18 cellular contexts compared by ENCODE assay signal in the genomic region with DNA sequence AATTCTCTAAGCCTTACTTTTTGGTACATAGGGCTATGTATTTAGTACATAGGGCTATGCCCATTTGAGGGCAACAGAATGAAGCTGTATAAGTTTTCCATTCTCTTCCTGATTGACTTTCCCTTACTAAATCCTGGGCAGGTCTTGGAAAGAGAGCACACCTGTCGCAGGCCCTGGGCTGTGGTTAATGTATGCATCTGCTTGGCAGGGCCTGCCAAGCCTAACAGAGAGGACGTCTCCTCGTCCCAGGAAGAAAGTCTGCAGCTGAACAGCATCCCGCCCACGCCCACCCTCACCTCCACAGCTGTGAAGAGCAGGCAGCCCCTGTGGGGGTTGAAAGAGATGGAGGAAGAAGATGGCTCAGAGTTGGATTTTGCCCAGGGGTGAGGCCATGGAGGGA. TPM values are rescaled to one million over a fixed set of nuclear protein-coding genes. Genes with fewer than 3 reads are reported as not detected.
DNase-seq lines count a peak whose midpoint lies in the region; ATAC-seq, FAIRE-seq and TF ChIP-seq lines count a peak whose summit lies in the region.
"Had no signal": no experiment of that assay in that cellular context is flagged by ENCODE, and none has a peak within 500 bp of the region (broad histone marks: within the 10 kb centered on the region; RNA-seq: fewer than 3 reads in every experiment).

No MANE protein-coding gene starts in this region.

- peaks cover 9% of the 10 kb centered on the region for H3K36me3 Mint-ChIP-seq in activated naive CD4-positive, alpha-beta T cell treated with anti-CD3 and anti-CD28 coated beads for 36 hours (ENCODE audit: low read depth)
- peaks cover 22% of the 10 kb centered on the region for H3K36me3 Mint-ChIP-seq in stimulated activated memory B cell treated with anti-CD40 and anti-IgM and Interleukin-4, amounts not matched to agents 10 μg/mL and 1 μg/mL and 100 μg/mL, for 72 hours

- H3K9me3 ChIP-seq in HEK293 (ENCODE audit: control insufficient read depth, insufficient read depth, low read depth, low read length), result no peaks in the 10 kb centered on the region
- H3K9me3 ChIP-seq in GM12878 (replicated peaks; ENCODE audit: control insufficient read depth, insufficient read depth, low read length), result no peaks in the 10 kb centered on the region
- H3K9me3 ChIP-seq: prostate gland had no signal

- H3K27me3 Mint-ChIP-seq in activated naive CD4-positive, alpha-beta T cell treated with anti-CD3 and anti-CD28 coated beads for 36 hours (ENCODE audit: low read depth), result no peaks in the 10 kb centered on the region
- no peaks in the 10 kb centered on the region for H3K27me3 Mint-ChIP-seq in stimulated activated memory B cell treated with anti-CD40 and anti-IgM and Interleukin-4, amounts not matched to agents 10 μg/mL and 1 μg/mL and 100 μg/mL, for 72 hours

- SMC1A ChIA-PET in GM12878 (lab: Charles Lee; ENCODE audit: uncharacterized antibody, unreplicated experiment), result interaction anchor here (1.0 to 14.7 kb wide), 10 partner anchors 8 to 78 kb away, joined by 4 to 140 read pairs (median 8); a partner anchor contains a TSS

- TF ChIP-seq CTCF in HEK293 (tag by site-specific recombination; IDR thresholded peaks at IDR 0.05) (no peak), GM12878 (IDR thresholded peaks at IDR 0.05 in 2 of 3, conservative IDR thresholded peaks at IDR 0.05 in 1 of 3; ENCODE audit: control insufficient read depth in 2 of 3, extremely low read depth in 1 of 3, insufficient read depth in 1 of 3, low read depth in 3 of 3, low read length in 3 of 3) (no peak)

- TF ChIP-seq EP300 in GM12878 (IDR thresholded peaks at IDR 0.05; ENCODE audit: borderline replicate concordance in 1 of 2, control insufficient read depth in 1 of 2, low read depth in 2 of 2, low read length in 2 of 2), result no peak

- no peak overlapping the region for H3K4me3 ChIP-seq in HEK293 (ENCODE audit: low read depth, low read length)
- H3K4me3 ChIP-seq in GM12878, result peak overlapping the region; percentile 66
- H3K4me3 ChIP-seq: prostate gland had no signal

- TF ChIP-seq POLR2A in GM12878 (IDR thresholded peaks at IDR 0.05; ENCODE audit: low read depth, low read length), result 0 out of 2 replicates have a peak, but pooled peaks have one; percentile 1

- peaks cover 10% of the 10 kb centered on the region for H3K79me2 ChIP-seq in GM12878 (ENCODE audit: control insufficient read depth, insufficient read depth, low read length)

- peak overlapping the region; percentile 95 for H3K27ac Mint-ChIP-seq in activated naive CD4-positive, alpha-beta T cell treated with anti-CD3 and anti-CD28 coated beads for 36 hours
- H3K27ac Mint-ChIP-seq in stimulated activated memory B cell treated with anti-CD40 and anti-IgM and Interleukin-4, amounts not matched to agents 10 μg/mL and 1 μg/mL and 100 μg/mL, for 72 hours, result peak overlapping the region; percentile 85

- no TSS peak for BruUV-seq in GM12878 (replicated peaks; lab: Mats Ljungman, UMichigan)

- 3% methylated on average over 5 of the region's 5 CpGs for WGBS in GM12878 (ENCODE audit: insufficient coverage, insufficient replicate concordance, low lambda C conversion rate, missing lambda C conversion rate)

- intact Hi-C loops in activated naive CD4-positive, alpha-beta T cell treated with anti-CD3 and anti-CD28 coated beads for 36 hours (cut with micrococcal nuclease), result loop anchor here (5.0 to 10.0 kb wide), 2 partner anchors 34 to 296 kb away; a partner anchor contains a TSS
- intact Hi-C loops in GM12878 (cut with micrococcal nuclease; ENCODE audit: unreplicated experiment), result no loop called here

- peak overlapping the region; percentile 76 for H3K4me3 Mint-ChIP-seq in activated naive CD4-positive, alpha-beta T cell treated with anti-CD3 and anti-CD28 coated beads for 36 hours
- no peak overlapping the region for H3K4me3 Mint-ChIP-seq in stimulated activated memory B cell treated with anti-CD40 and anti-IgM and Interleukin-4, amounts not matched to agents 10 μg/mL and 1 μg/mL and 100 μg/mL, for 72 hours
- H3K4me3 Mint-ChIP-seq: dendritic cell treated with granulocyte-macrophage colony-stimulating factor and Interleukin-4, amounts not matched to agents 40 ng/mL and 50 ng/mL, for 4 days had no signal

- in situ Hi-C loops in GM12878 (cut with MboI), result no loop called here

- POLR2A ChIA-PET in HEK293 (lab: Yijun Ruan, JAX), result no interaction called here
- POLR2A ChIA-PET in GM12878 (lab: Charles Lee), result interaction anchor here (0.5 to 8.3 kb wide), 13 partner anchors 10 to 349 kb away, joined by 3 to 86 read pairs (median 5); a partner anchor contains a TSS

- no peaks in the 10 kb centered on the region for H3K9me3 Mint-ChIP-seq in activated naive CD4-positive, alpha-beta T cell treated with anti-CD3 and anti-CD28 coated beads for 36 hours
- H3K9me3 Mint-ChIP-seq in stimulated activated memory B cell treated with anti-CD40 and anti-IgM and Interleukin-4, amounts not matched to agents 10 μg/mL and 1 μg/mL and 100 μg/mL, for 72 hours, result no peaks in the 10 kb centered on the region
- H3K9me3 Mint-ChIP-seq: dendritic cell treated with granulocyte-macrophage colony-stimulating factor and Interleukin-4, amounts not matched to agents 40 ng/mL and 50 ng/mL, for 4 days had no signal

- FAIRE-seq in GM12878 (lab: Jason Lieb, UNC), result no peak
- FAIRE-seq: small intestine had no signal

- CTCF ChIA-PET in activated naive CD4-positive, alpha-beta T cell treated with anti-CD3 and anti-CD28 coated beads for 36 hours (lab: Charles Lee), result interaction anchor here (0.7 to 3.7 kb wide), 13 partner anchors 7 to 197 kb away, joined by 3 to 25 read pairs (median 3); no protein-coding TSS in a partner anchor
- CTCF ChIA-PET in HEK293 (lab: Yijun Ruan, JAX), result interaction anchor here (0.6 to 6.8 kb wide), 5 partner anchors 7 to 423 kb away, joined by 3 to 55 read pairs (median 7); no protein-coding TSS in a partner anchor
- CTCF ChIA-PET in GM12878 (lab: Yijun Ruan, JAX), result interaction anchor here (0.8 to 5.7 kb wide), 12 partner anchors 8 to 197 kb away, joined by 3 to 65 read pairs (median 5); a partner anchor contains a TSS

- peak; percentile 42 for DNase-seq in activated naive CD4-positive, alpha-beta T cell treated with anti-CD3 and anti-CD28 coated beads for 36 hours
- no peak for DNase-seq in activated naive CD4-positive, alpha-beta T cell treated with anti-CD3 and anti-CD28 coated beads, Interleukin-2, amount 50 U/mL, for 16 hours
- DNase-seq in GM12878 (ENCODE audit: low read depth, low spot score), result no peak
- no peak for DNase-seq in NCI-H345 treated with DMSO at 0.1 percent for 48 hours (lab: John Stamatoyannopoulos, UW; ENCODE audit: unreplicated experiment)
- DNase-seq in globus pallidus (ENCODE audit: low spot score), result no peak
- DNase-seq: brain microvascular endothelial cell, GDM1, MM.1S, NCI-H187 treated with DMSO at 0.1 percent for 48 hours, Right ventricle myocardium superior, T-helper 9 cell had no signal

- peak overlapping the region; percentile 72 for H3K9ac ChIP-seq in GM12878 (ENCODE audit: control insufficient read depth, insufficient read depth, low read length)

- H3K4me2 ChIP-seq in GM12878 (ENCODE audit: control insufficient read depth, insufficient read depth), result peak overlapping the region; percentile 88

- H3K36me3 ChIP-seq in HEK293 (ENCODE audit: control insufficient read depth in 2 of 2, insufficient read depth in 1 of 2, low read length in 2 of 2) (no peaks in the 10 kb centered on the region), GM12878 (ENCODE audit: control insufficient read depth in 2 of 2, insufficient read depth in 2 of 2, low read length in 1 of 2) (no peaks in the 10 kb centered on the region; a peak in 1 of 4 replicates)
- H3K36me3 ChIP-seq: brain microvascular endothelial cell, prostate gland had no signal

- H3K27ac ChIP-seq in HEK293 (ENCODE audit: extremely low read depth, low read depth, low read length) (no peak overlapping the region), GM12878 (ENCODE audit: control insufficient read depth, insufficient read depth) (peak overlapping the region; percentile 90)
- H3K27ac ChIP-seq: brain microvascular endothelial cell, prostate gland had no signal

- ATAC-seq in GM12878 (no peak), GM21447 (IDR thresholded peaks at IDR 0.05; ENCODE audit: unreplicated experiment) (no peak)
- ATAC-seq in stimulated activated memory B cell treated with anti-CD40 and anti-IgM and Interleukin-4, amounts not matched to agents 10 μg/mL and 1 μg/mL and 100 μg/mL, for 72 hours, result no peak

- H3K4me1 ChIP-seq in HEK293 (ENCODE audit: control insufficient read depth, insufficient read depth, low read length) (no peaks in the 10 kb centered on the region), GM12878 (ENCODE audit: control insufficient read depth, insufficient read depth, low read length) (peaks cover 61% of the 10 kb centered on the region)
- H3K4me1 ChIP-seq: prostate gland had no signal

- H3K4me1 Mint-ChIP-seq in activated naive CD4-positive, alpha-beta T cell treated with anti-CD3 and anti-CD28 coated beads for 36 hours (ENCODE audit: low read depth), result peaks cover 70% of the 10 kb centered on the region
- H3K4me1 Mint-ChIP-seq in stimulated activated memory B cell treated with anti-CD40 and anti-IgM and Interleukin-4, amounts not matched to agents 10 μg/mL and 1 μg/mL and 100 μg/mL, for 72 hours, result peaks cover 70% of the 10 kb centered on the region

- no peaks in the 10 kb centered on the region for H3K27me3 ChIP-seq in GM12878 (replicated peaks in 1 of 2; ENCODE audit: control insufficient read depth in 2 of 2, insufficient read depth in 2 of 2, low read length in 1 of 2)

- H2AFZ ChIP-seq in GM12878 (ENCODE audit: control insufficient read depth, low read depth, low read length), result peak overlapping the region; percentile 63

- no peak for TF ChIP-seq RAD21 in GM12878 (IDR thresholded peaks at IDR 0.05; ENCODE audit: insufficient read depth, low read depth, low read length)

- no peaks in the 10 kb centered on the region for H4K20me1 ChIP-seq in GM12878 (ENCODE audit: control insufficient read depth, insufficient read depth)

- RAD21 ChIA-PET in GM12878 (lab: Charles Lee; ENCODE audit: unreplicated experiment), result interaction anchor here (0.5 to 3.9 kb wide), 19 partner anchors 8 to 218 kb away, joined by 3 to 33 read pairs (median 5); a partner anchor contains a TSS

RNA-seq across cellular contexts. Expression of a gene that starts 8.9 kb away (rescaled TPM):
- total RNA-seq in activated naive CD4-positive, alpha-beta T cell treated with anti-CD3 and anti-CD28 coated beads for 36 hours, result 10 to 100 TPM; 22.7 to 22.8 TPM
- 20.3 and 21.7 TPM in 2 replicates for total RNA-seq in GM12878 (2013; cell fraction: nucleolus; rRNA removed)
- 25.6 and 29.8 TPM in 2 replicates for total RNA-seq in GM12878 (2014; rRNA removed)
- total RNA-seq in GM12878 (2014; rRNA removed; fragmentation: Illumina TruSeq; extraction: Trizol), result 5.2 and 7.7 TPM in 2 replicates
- 27.4 and 27.7 TPM in 2 replicates for total RNA-seq in GM12878 (2021)
- 3.7 TPM for polyA plus RNA-seq in GM12878 (2011; ENCODE audit: low read depth)
- 3.1 and 8.4 TPM in 2 replicates for polyA plus RNA-seq in GM12878 (2011; rRNA removed)
- polyA plus RNA-seq in GM12878 (2011; cell fraction: cytosol; rRNA removed), result 14.7 and 23.1 TPM in 2 replicates
- polyA plus RNA-seq in GM12878 (2011; cell fraction: nucleus; rRNA removed), result 21.8 and 23.1 TPM in 2 replicates
- 13.9 and 14.6 TPM in 2 replicates for polyA plus RNA-seq in GM12878 (2012)
- polyA plus RNA-seq in GM12878 (2014; fragmentation: Illumina TruSeq; extraction: Trizol), result 0.38 and 3.9 TPM in 2 replicates
- 1 to 10 TPM; 1.3 to 3.6 TPM for polyA plus RNA-seq in GM12878 (2014; fragmentation: Nextera tagmentation; extraction: Ambion mirVana)
- 39.4 and 41.4 TPM in 2 replicates for polyA plus RNA-seq in GM12878 (2014; rRNA removed)
- polyA plus RNA-seq in GM12878 (2016; fragmentation: Nextera tagmentation; extraction: Ambion mirVana), result 10 to 100 TPM; 43.9 to 44.0 TPM
- 1.7 and 6.8 TPM in 2 replicates for polyA minus RNA-seq in GM12878 (2011; rRNA and poly(A)+ RNA removed)
- polyA minus RNA-seq in GM12878 (2011; cell fraction: cytosol; rRNA and poly(A)+ RNA removed), result 5.3 and 7.0 TPM in 2 replicates
- 10.0 and 16.9 TPM in 2 replicates for polyA minus RNA-seq in GM12878 (2011; cell fraction: nucleus; rRNA and poly(A)+ RNA removed)
- total RNA-seq: NCI-H460, prostate gland, Right ventricle myocardium superior had no signal

RNA-seq across cellular contexts. Expression of a gene that starts 33.1 kb away (rescaled TPM):
- total RNA-seq in activated naive CD4-positive, alpha-beta T cell treated with anti-CD3 and anti-CD28 coated beads for 36 hours, result 10 to 100 TPM; 38.4 to 41.0 TPM
- total RNA-seq in GM12878 (2013; cell fraction: nucleolus; rRNA removed), result 33.8 and 37.8 TPM in 2 replicates
- total RNA-seq in GM12878 (2014; rRNA removed) (101 and 122 TPM in 2 replicates), GM12878 (2014; rRNA removed; fragmentation: Illumina TruSeq; extraction: Trizol) (123 and 133 TPM in 2 replicates), GM12878 (2021) (78.7 and 81.7 TPM in 2 replicates)
- 221 TPM for polyA plus RNA-seq in GM12878 (2011; ENCODE audit: low read depth)
- polyA plus RNA-seq in GM12878 (2011; rRNA removed) (73.0 and 90.4 TPM in 2 replicates), GM12878 (2014; fragmentation: Illumina TruSeq; extraction: Trizol) (178 and 192 TPM in 2 replicates), GM12878 (2014; fragmentation: Nextera tagmentation; extraction: Ambion mirVana) (100 to 1,000 TPM; 281 to 306 TPM), GM12878 (2014; rRNA removed) (112 and 153 TPM in 2 replicates), GM12878 (2016; fragmentation: Nextera tagmentation; extraction: Ambion mirVana) (100 to 1,000 TPM; 112 to 116 TPM)
- 47.6 and 55.0 TPM in 2 replicates for polyA plus RNA-seq in GM12878 (2011; cell fraction: cytosol; rRNA removed)
- 22.6 and 31.0 TPM in 2 replicates for polyA plus RNA-seq in GM12878 (2011; cell fraction: nucleus; rRNA removed)
- polyA plus RNA-seq in GM12878 (2012), result 158 and 173 TPM in 2 replicates
- 14.5 and 19.5 TPM in 2 replicates for polyA minus RNA-seq in GM12878 (2011; rRNA and poly(A)+ RNA removed)
- polyA minus RNA-seq in GM12878 (2011; cell fraction: cytosol; rRNA and poly(A)+ RNA removed), result 5.3 and 6.7 TPM in 2 replicates
- polyA minus RNA-seq in GM12878 (2011; cell fraction: nucleus; rRNA and poly(A)+ RNA removed), result 12.2 and 15.6 TPM in 2 replicates

RNA-seq across cellular contexts. Expression of a gene that starts 33.6 kb away (rescaled TPM):
- 1 to 10 TPM; 7.6 to 9.5 TPM for total RNA-seq in activated naive CD4-positive, alpha-beta T cell treated with anti-CD3 and anti-CD28 coated beads for 36 hours
- total RNA-seq in GM12878 (2013; cell fraction: nucleolus; rRNA removed), result 4.9 and 6.6 TPM in 2 replicates
- total RNA-seq in GM12878 (2014; rRNA removed) (3.0 and 3.9 TPM in 2 replicates), GM12878 (2014; rRNA removed; fragmentation: Illumina TruSeq; extraction: Trizol) (0.85 and 0.92 TPM in 2 replicates), GM12878 (2021) (3.9 and 5.1 TPM in 2 replicates)
- polyA plus RNA-seq in GM12878 (2011; ENCODE audit: low read depth), result 1.6 TPM
- polyA plus RNA-seq in GM12878 (2011; rRNA removed) (0.45 and 0.65 TPM in 2 replicates), GM12878 (2014; fragmentation: Illumina TruSeq; extraction: Trizol) (0.24 and 0.98 TPM in 2 replicates), GM12878 (2014; fragmentation: Nextera tagmentation; extraction: Ambion mirVana) (under 1 TPM; 0.19 to 0.24 TPM), GM12878 (2014; rRNA removed) (4.3 and 6.3 TPM in 2 replicates), GM12878 (2016; fragmentation: Nextera tagmentation; extraction: Ambion mirVana) (under 1 TPM; 0.48 to 0.68 TPM)
- 1.0 and 1.7 TPM in 2 replicates for polyA plus RNA-seq in GM12878 (2011; cell fraction: cytosol; rRNA removed)
- 4.8 and 5.6 TPM in 2 replicates for polyA plus RNA-seq in GM12878 (2011; cell fraction: nucleus; rRNA removed)
- 1.3 and 1.4 TPM in 2 replicates for polyA plus RNA-seq in GM12878 (2012)
- 0.22 and 1.0 TPM in 2 replicates for polyA minus RNA-seq in GM12878 (2011; rRNA and poly(A)+ RNA removed)
- polyA minus RNA-seq in GM12878 (2011; cell fraction: cytosol; rRNA and poly(A)+ RNA removed), result 0.83 and 1.7 TPM in 2 replicates
- polyA minus RNA-seq in GM12878 (2011; cell fraction: nucleus; rRNA and poly(A)+ RNA removed), result 2.4 and 3.5 TPM in 2 replicates

RNA-seq across cellular contexts. Expression of a gene that starts 42.4 kb away (rescaled TPM):
- total RNA-seq in activated naive CD4-positive, alpha-beta T cell treated with anti-CD3 and anti-CD28 coated beads for 36 hours, result 1 to 10 TPM; 6.2 to 6.5 TPM
- 1.4 and 2.9 TPM in 2 replicates for total RNA-seq in GM12878 (2013; cell fraction: nucleolus; rRNA removed)
- 0.98 and 1.1 TPM in 2 replicates for total RNA-seq in GM12878 (2014; rRNA removed)
- total RNA-seq in GM12878 (2014; rRNA removed; fragmentation: Illumina TruSeq; extraction: Trizol), result 0.83 and 1.1 TPM in 2 replicates
- 1.3 and 2.0 TPM in 2 replicates for total RNA-seq in GM12878 (2021)
- 1.2 TPM for polyA plus RNA-seq in GM12878 (2011; ENCODE audit: low read depth)
- polyA plus RNA-seq in GM12878 (2011; rRNA removed), result 0.66 and 1.2 TPM in 2 replicates
- polyA plus RNA-seq in GM12878 (2011; cell fraction: cytosol; rRNA removed), result 1.6 and 2.1 TPM in 2 replicates
- polyA plus RNA-seq in GM12878 (2011; cell fraction: nucleus; rRNA removed), result 2.6 and 2.7 TPM in 2 replicates
- polyA plus RNA-seq in GM12878 (2012), result 2.2 and 2.5 TPM in 2 replicates
- 1.6 and 2.3 TPM in 2 replicates for polyA plus RNA-seq in GM12878 (2014; fragmentation: Illumina TruSeq; extraction: Trizol)
- polyA plus RNA-seq in GM12878 (2014; fragmentation: Nextera tagmentation; extraction: Ambion mirVana), result under 1 TPM; 0.29 to 0.55 TPM
- polyA plus RNA-seq in GM12878 (2014; rRNA removed), result 2.8 TPM in 2 replicates
- 1 to 10 TPM; 4.9 to 6.1 TPM for polyA plus RNA-seq in GM12878 (2016; fragmentation: Nextera tagmentation; extraction: Ambion mirVana)
- 0.88 and 1.3 TPM in 2 replicates for polyA minus RNA-seq in GM12878 (2011; rRNA and poly(A)+ RNA removed)
- polyA minus RNA-seq in GM12878 (2011; cell fraction: cytosol; rRNA and poly(A)+ RNA removed), result 0.73 and 1.5 TPM in 2 replicates
- polyA minus RNA-seq in GM12878 (2011; cell fraction: nucleus; rRNA and poly(A)+ RNA removed), result 0.36 and 0.67 TPM in 2 replicates

RNA-seq across cellular contexts. Expression of a gene that starts 52.3 kb away (rescaled TPM):
- 10 to 100 TPM; 21.2 to 21.6 TPM for total RNA-seq in activated naive CD4-positive, alpha-beta T cell treated with anti-CD3 and anti-CD28 coated beads for 36 hours
- 15.4 and 27.3 TPM in 2 replicates for total RNA-seq in GM12878 (2013; cell fraction: nucleolus; rRNA removed)
- total RNA-seq in GM12878 (2014; rRNA removed) (17.3 and 18.2 TPM in 2 replicates), GM12878 (2014; rRNA removed; fragmentation: Illumina TruSeq; extraction: Trizol) (7.5 and 7.6 TPM in 2 replicates), GM12878 (2021) (22.3 and 24.7 TPM in 2 replicates)
- polyA plus RNA-seq in GM12878 (2011; ENCODE audit: low read depth), result 10.8 TPM
- polyA plus RNA-seq in GM12878 (2011; rRNA removed) (1.8 and 4.2 TPM in 2 replicates), GM12878 (2014; fragmentation: Illumina TruSeq; extraction: Trizol) (7.5 and 10.8 TPM in 2 replicates), GM12878 (2014; fragmentation: Nextera tagmentation; extraction: Ambion mirVana) (1 to 10 TPM in 1 of 2 experiments, under 1 TPM in 1; 0.21 to 1.3 TPM), GM12878 (2014; rRNA removed) (17.3 and 22.3 TPM in 2 replicates), GM12878 (2016; fragmentation: Nextera tagmentation; extraction: Ambion mirVana) (1 to 10 TPM; 7.3 TPM)
- polyA plus RNA-seq in GM12878 (2011; cell fraction: cytosol; rRNA removed), result 5.4 and 6.4 TPM in 2 replicates
- 52.5 and 85.1 TPM in 2 replicates for polyA plus RNA-seq in GM12878 (2011; cell fraction: nucleus; rRNA removed)
- polyA plus RNA-seq in GM12878 (2012), result 10.9 and 15.1 TPM in 2 replicates
- 2.6 and 8.6 TPM in 2 replicates for polyA minus RNA-seq in GM12878 (2011; rRNA and poly(A)+ RNA removed)
- polyA minus RNA-seq in GM12878 (2011; cell fraction: cytosol; rRNA and poly(A)+ RNA removed), result 1.7 and 3.1 TPM in 2 replicates
- 15.1 and 23.3 TPM in 2 replicates for polyA minus RNA-seq in GM12878 (2011; cell fraction: nucleus; rRNA and poly(A)+ RNA removed)
